In the genomic region with DNA sequence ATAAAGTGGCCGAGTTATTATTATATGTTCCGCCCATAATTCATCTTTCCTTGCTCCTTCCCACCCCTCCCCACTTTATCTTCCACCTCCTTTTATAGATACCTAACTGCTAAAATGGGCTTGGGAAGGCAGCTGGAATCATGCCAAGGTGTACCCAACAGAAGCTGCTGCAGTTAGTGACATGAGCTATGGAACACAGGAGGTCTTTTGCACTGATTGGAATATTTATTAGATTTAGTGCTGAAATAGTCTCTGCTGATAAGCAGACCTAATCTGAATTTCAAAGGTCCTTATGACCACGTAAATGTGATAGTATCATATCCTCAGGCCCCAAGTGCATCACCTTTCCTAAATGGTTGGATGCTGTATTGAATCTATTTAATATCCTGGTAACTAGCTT, we compare ENCODE assay signal across 25 cellular contexts.
"Had no signal": no experiment of that assay in that cellular context is flagged by ENCODE, and none has a peak within 500 bp of the region (broad histone marks: within the 10 kb centered on the region; RNA-seq: fewer than 3 reads in every experiment).

No MANE protein-coding gene starts in this region.

- H3K27me3 ChIP-seq: esophagus squamous epithelium, gastroesophageal sphincter, spleen, testis, uterus had no signal

- H3K4me1 ChIP-seq: uterus had no signal

- DNase-seq: activated B cell treated with CpG ODN at 0.5 μM for 24 hours; activated CD4-positive, alpha-beta T cell treated with anti-CD3 and anti-CD28 coated beads for 36 hours; activated CD4-positive, alpha-beta T cell treated with anti-CD3 and anti-CD28 coated beads, Interleukin-2, amount 50 U/mL, for 4 hours; activated CD8-positive, alpha-beta memory T cell treated with anti-CD3 and anti-CD28 coated beads for 24 hours; activated CD8-positive, alpha-beta memory T cell treated with anti-CD3 and anti-CD28 coated beads, Interleukin-2, amount 50 U/mL, for 4 hours; activated naive CD4-positive, alpha-beta T cell treated with anti-CD3 and anti-CD28 coated beads for 36 hours; activated naive CD8-positive, alpha-beta T cell treated with anti-CD3 and anti-CD28 coated beads, Interleukin-2, amount 10 ng/mL, durations not matched to agents 7 days and 5 days; activated T-cell treated with anti-CD3 and anti-CD28 coated beads, Interleukin-2, amount 50 U/mL, for 4 hours; amniotic stem cell; endodermal cell; esophagus squamous epithelium; hypothalamus; left ventricle myocardium superior; mammary epithelial cell; spleen; stimulated activated CD4-positive, alpha-beta T cell treated with anti-CD3 and anti-CD28 coated beads, Interleukin-4, amount 100 ng/mL, for 1 hour; stimulated activated naive CD4-positive, alpha-beta T cell; testis; trophoblast cell; uterus had no signal

- H3K36me3 Mint-ChIP-seq: natural killer cell treated with Interleukin-12 subunit alpha and Interleukin-12 subunit beta and Interleukin-15 and Interleukin-18, amount 100 ng/mL, for 72 hours had no signal

- H3K36me3 ChIP-seq: esophagus squamous epithelium, gastroesophageal sphincter, spleen, uterus had no signal

- ATAC-seq: activated CD4-positive, alpha-beta T cell treated with anti-CD3 and anti-CD28 coated beads for 36 hours; activated T-cell treated with anti-CD3 and anti-CD28 coated beads, Interleukin-2, amount 50 U/mL, for 4 hours; gastroesophageal sphincter; left ventricle myocardium superior; natural killer cell treated with Interleukin-12 subunit alpha and Interleukin-12 subunit beta and Interleukin-15 and Interleukin-18, amount 100 ng/mL, for 72 hours had no signal

- H3K4me3 Mint-ChIP-seq: activated B cell treated with CpG ODN at 0.5 μM for 24 hours; activated CD4-positive, alpha-beta T cell treated with anti-CD3 and anti-CD28 coated beads for 36 hours; activated naive CD4-positive, alpha-beta T cell treated with anti-CD3 and anti-CD28 coated beads for 36 hours; activated naive CD8-positive, alpha-beta T cell treated with anti-CD3 and anti-CD28 coated beads, Interleukin-2, amount 10 ng/mL, durations not matched to agents 7 days and 5 days; activated T-cell treated with anti-CD3 and anti-CD28 coated beads, Interleukin-2, amount 50 U/mL, for 4 hours; endodermal cell; natural killer cell treated with Interleukin-12 subunit alpha and Interleukin-12 subunit beta and Interleukin-15 and Interleukin-18, amount 100 ng/mL, for 72 hours had no signal

- H3K27me3 Mint-ChIP-seq: activated B cell treated with CpG ODN at 0.5 μM for 24 hours; activated CD4-positive, alpha-beta T cell treated with anti-CD3 and anti-CD28 coated beads for 36 hours; activated naive CD8-positive, alpha-beta T cell treated with anti-CD3 and anti-CD28 coated beads, Interleukin-2, amount 10 ng/mL, durations not matched to agents 7 days and 5 days; natural killer cell treated with Interleukin-12 subunit alpha and Interleukin-12 subunit beta and Interleukin-15 and Interleukin-18, amount 100 ng/mL, for 72 hours; progenitor cell of endocrine pancreas had no signal

- H3K27ac ChIP-seq: coronary artery, esophagus squamous epithelium, gastroesophageal sphincter, spleen, testis, uterus had no signal

- H3K9me3 Mint-ChIP-seq: activated B cell treated with CpG ODN at 0.5 μM for 24 hours; activated naive CD4-positive, alpha-beta T cell treated with anti-CD3 and anti-CD28 coated beads for 36 hours; activated naive CD8-positive, alpha-beta T cell treated with anti-CD3 and anti-CD28 coated beads, Interleukin-2, amount 10 ng/mL, durations not matched to agents 7 days and 5 days; activated T-cell treated with anti-CD3 and anti-CD28 coated beads, Interleukin-2, amount 50 U/mL, for 4 hours; activated T-helper 2 cell treated with anti-CD3 and anti-CD28 coated beads, Interferon-gamma antibody, Interleukin-2, Interleukin-4, amounts not matched to agents 10 μg/mL and 5 μg/mL and 100 μg/mL, durations not matched to agents 14 hours and 24 hours and 36 hours; endodermal cell; natural killer cell treated with Interleukin-12 subunit alpha and Interleukin-12 subunit beta and Interleukin-15 and Interleukin-18, amount 100 ng/mL, for 72 hours had no signal

- H3K4me3 ChIP-seq: coronary artery, esophagus squamous epithelium, gastroesophageal sphincter, spleen, testis, uterus had no signal

- H3K27ac Mint-ChIP-seq: activated B cell treated with CpG ODN at 0.5 μM for 24 hours; activated CD4-positive, alpha-beta T cell treated with anti-CD3 and anti-CD28 coated beads for 36 hours; activated naive CD4-positive, alpha-beta T cell treated with anti-CD3 and anti-CD28 coated beads for 36 hours; activated naive CD8-positive, alpha-beta T cell treated with anti-CD3 and anti-CD28 coated beads, Interleukin-2, amount 10 ng/mL, durations not matched to agents 7 days and 5 days; activated T-helper 2 cell treated with anti-CD3 and anti-CD28 coated beads, Interferon-gamma antibody, Interleukin-2, Interleukin-4, amounts not matched to agents 10 μg/mL and 5 μg/mL and 100 μg/mL, durations not matched to agents 14 hours and 24 hours and 36 hours; endodermal cell; natural killer cell treated with Interleukin-12 subunit alpha and Interleukin-12 subunit beta and Interleukin-15 and Interleukin-18, amount 100 ng/mL, for 72 hours; progenitor cell of endocrine pancreas had no signal
